ENCODE assay signal across 1 cellular context in genomic region chr9:133702798-133703570, GRCh38.
TF ChIP-seq lines count a peak whose summit lies in the region.

No MANE protein-coding gene starts in this region.

TF ChIP-seq in GM23338, 12 proteins besides CTCF, POLR2A, EP300 and RAD21 (continued from another document):
- TF ChIP-seq, protein P1, sequence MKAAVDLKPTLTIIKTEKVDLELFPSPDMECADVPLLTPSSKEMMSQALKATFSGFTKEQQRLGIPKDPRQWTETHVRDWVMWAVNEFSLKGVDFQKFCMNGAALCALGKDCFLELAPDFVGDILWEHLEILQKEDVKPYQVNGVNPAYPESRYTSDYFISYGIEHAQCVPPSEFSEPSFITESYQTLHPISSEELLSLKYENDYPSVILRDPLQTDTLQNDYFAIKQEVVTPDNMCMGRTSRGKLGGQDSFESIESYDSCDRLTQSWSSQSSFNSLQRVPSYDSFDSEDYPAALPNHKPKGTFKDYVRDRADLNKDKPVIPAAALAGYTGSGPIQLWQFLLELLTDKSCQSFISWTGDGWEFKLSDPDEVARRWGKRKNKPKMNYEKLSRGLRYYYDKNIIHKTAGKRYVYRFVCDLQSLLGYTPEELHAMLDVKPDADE (IDR thresholded peaks at IDR 0.05): no peak
